ENCODE assay signal across 8 cellular contexts in genomic region chr11:94396282-94396681, GRCh38. TPM values are rescaled to one million over a fixed set of nuclear protein-coding genes. Genes with fewer than 3 reads are reported as not detected.
"Had no signal": no experiment of that assay in that cellular context is flagged by ENCODE, and none has a peak within 500 bp of the region (broad histone marks: within the 10 kb centered on the region; RNA-seq: fewer than 3 reads in every experiment).

No MANE protein-coding gene starts in this region.

- H3K4me2 ChIP-seq: GM23338 had no signal

- H3K4me3 ChIP-seq: GM23338, HAP-1, K562 had no signal

- FAIRE-seq: K562 had no signal

- H2AFZ ChIP-seq: GM23338 had no signal

- DNase-seq: H7, HFFc6, IMR-90, KG1 had no signal

- H3K36me3 ChIP-seq: HAP-1 had no signal

- H3K9me3 ChIP-seq: HAP-1 had no signal

- ATAC-seq: GM23338, K562 had no signal

- H3K4me1 ChIP-seq: HAP-1 had no signal

- H3K27ac ChIP-seq: HL-60 had no signal

RNA-seq across cellular contexts. Expression of gene GPR83, which starts 4.9 kb away (rescaled TPM):
- total RNA-seq: HFFc6 had no signal
